In genomic region chr9:128703616-128704355, GRCh38 we compare ENCODE assay signal across 6 cellular contexts. TPM values are rescaled to one million over a fixed set of nuclear protein-coding genes. Genes with fewer than 3 reads are reported as not detected.
A peak's percentile ranks its signal among the peaks of the same experiment; 100 is the strongest.
DNase-seq lines count a peak whose midpoint lies in the region; ATAC-seq and TF ChIP-seq lines count a peak whose summit lies in the region.

No MANE protein-coding gene starts in this region.

- H2AFZ ChIP-seq in Karpas-422 (ENCODE audit: low read length): no peak overlapping the region

- no peak for TF ChIP-seq EP300 in tibial nerve (IDR thresholded peaks at IDR 0.05)

- 69% methylated on average over 31 of the region's 31 CpGs for WGBS in right cardiac atrium
- WGBS in tibial nerve, 2 donors: 69 to 71% methylated on average over 27 to 29 of the region's 31 CpGs

- H3K36me3 Mint-ChIP-seq in activated T-cell treated with anti-CD3 and anti-CD28 coated beads, Interleukin-2, amount 50 U/mL, for 72 hours (ENCODE audit: insufficient read depth in 2 of 2): peaks cover 0 to 2% of the 10 kb centered on the region in 2 donors

- no peaks in the 10 kb centered on the region for H3K27me3 ChIP-seq in right cardiac atrium (ENCODE audit: control insufficient read depth, insufficient read depth)
- no peaks in the 10 kb centered on the region for H3K27me3 ChIP-seq in tibial nerve
- H3K27me3 ChIP-seq in Karpas-422 (ENCODE audit: low read length): no peaks in the 10 kb centered on the region

- no peak for TF ChIP-seq POLR2A in tibial nerve (IDR thresholded peaks at IDR 0.05)

- no peak overlapping the region for H3K9ac ChIP-seq in Karpas-422 (ENCODE audit: low read length)

- H3K27ac Mint-ChIP-seq in activated T-cell treated with anti-CD3 and anti-CD28 coated beads, Interleukin-2, amount 50 U/mL, for 72 hours: no peak overlapping the region

- H3K27me3 Mint-ChIP-seq in activated T-cell treated with anti-CD3 and anti-CD28 coated beads, Interleukin-2, amount 50 U/mL, for 72 hours (ENCODE audit: low read depth): no peaks in the 10 kb centered on the region

- ATAC-seq in activated T-cell treated with anti-CD3 and anti-CD28 coated beads, Interleukin-2, amount 50 U/mL, for 72 hours (replicated peaks in 1 of 2): no peak
- peak; percentile 60 to 87 for ATAC-seq in right cardiac atrium

- no peaks in the 10 kb centered on the region for H3K9me3 Mint-ChIP-seq in activated T-cell treated with anti-CD3 and anti-CD28 coated beads, Interleukin-2, amount 50 U/mL, for 72 hours

- H3K27ac ChIP-seq in right cardiac atrium (ENCODE audit: low read length) (peak overlapping the region; percentile 77), tibial nerve (peak overlapping the region; percentile 55 to 86 (median 83)), Karpas-422 (ENCODE audit: low read length) (no peak overlapping the region)

- H3K36me3 ChIP-seq in tibial nerve (peaks cover 0 to 11% (median 0%) of the 10 kb centered on the region in 3 donors), Karpas-422 (ENCODE audit: insufficient read depth, low read length) (no peaks in the 10 kb centered on the region)

- H3K4me3 Mint-ChIP-seq in activated T-cell treated with anti-CD3 and anti-CD28 coated beads, Interleukin-2, amount 50 U/mL, for 72 hours: peak overlapping the region; percentile 62 to 83

- H3K4me3 ChIP-seq in right cardiac atrium (ENCODE audit: low read length): peak overlapping the region; percentile 75
- peak overlapping the region in 3 of 4 donors; percentile 63 to 90 (median 76) for H3K4me3 ChIP-seq in tibial nerve
- no peak overlapping the region for H3K4me3 ChIP-seq in Karpas-422 (ENCODE audit: low read length)

- H3K4me1 Mint-ChIP-seq in activated T-cell treated with anti-CD3 and anti-CD28 coated beads, Interleukin-2, amount 50 U/mL, for 72 hours (ENCODE audit: low read depth): peaks cover 17% of the 10 kb centered on the region

- H3K9me2 ChIP-seq in Karpas-422 (replicated peaks; ENCODE audit: insufficient read depth, low read length): no peaks in the 10 kb centered on the region

- no peaks in the 10 kb centered on the region for H3K79me2 ChIP-seq in Karpas-422 (ENCODE audit: low read length)

- H3K4me1 ChIP-seq in right cardiac atrium (ENCODE audit: control insufficient read depth, insufficient read depth, low read length) (no peaks in the 10 kb centered on the region), tibial nerve (peaks cover 0 to 16% (median 4%) of the 10 kb centered on the region in 4 donors), Karpas-422 (ENCODE audit: low read length) (no peaks in the 10 kb centered on the region)

- H3K9me3 ChIP-seq in right cardiac atrium (ENCODE audit: control insufficient read depth, low read length): no peaks in the 10 kb centered on the region
- no peaks in the 10 kb centered on the region for H3K9me3 ChIP-seq in tibial nerve
- H3K9me3 ChIP-seq in Karpas-422 (ENCODE audit: low read length): no peaks in the 10 kb centered on the region

- H4K20me1 ChIP-seq in Karpas-422 (ENCODE audit: insufficient read depth, low read depth, low read length): no peaks in the 10 kb centered on the region

- H3K4me2 ChIP-seq in Karpas-422 (ENCODE audit: low read depth, low read length, poor library complexity, severe bottlenecking): no peak overlapping the region

- TF ChIP-seq CTCF in tibial nerve (IDR thresholded peaks at IDR 0.05): no peak

- no peak for DNase-seq in activated T-cell treated with anti-CD3 and anti-CD28 coated beads, Interleukin-2, amount 50 U/mL, for 72 hours
- no peak for DNase-seq in activated T-cell treated with anti-CD3 and anti-CD28 coated beads for 4 hours
- peak; percentile 85 to 89 (median 85) for DNase-seq in right cardiac atrium
- no peak for DNase-seq in tibial nerve (ENCODE audit: low spot score in 2 of 2)
- DNase-seq in Karpas-422: no peak
- no peak for DNase-seq in cerebellar cortex (ENCODE audit: low spot score)

- intact Hi-C loops in right cardiac atrium (cut with DNase I): no loop called here

RNA-seq across cellular contexts. Expression of gene PKN3, which starts 1.5 kb away (rescaled TPM):
- total RNA-seq in activated T-cell treated with anti-CD3 and anti-CD28 coated beads, Interleukin-2, amount 50 U/mL, for 72 hours: 10 to 100 TPM; 11.6 to 22.9 TPM
- total RNA-seq in right cardiac atrium (1 to 10 TPM; 4.7 to 8.7 (median 7.4) TPM), tibial nerve (10 to 100 TPM in 2 of 4 donors, 1 to 10 TPM in 2; 6.6 to 17.1 (median 8.9) TPM)
- polyA plus RNA-seq in right cardiac atrium: 6.5 TPM
- total RNA-seq in Karpas-422 (2014; rRNA removed; shearing (Covaris generic); ENCODE audit: low replicate concordance): 0.04 TPM in 1 of 2 replicates, not detected in the other

RNA-seq across cellular contexts. Expression of gene SET, which starts 14.8 kb away (rescaled TPM):
- 100 to 1,000 TPM; 448 to 582 TPM for total RNA-seq in activated T-cell treated with anti-CD3 and anti-CD28 coated beads, Interleukin-2, amount 50 U/mL, for 72 hours
- total RNA-seq in right cardiac atrium: 100 to 1,000 TPM; 180 to 210 (median 191) TPM
- 86.1 TPM for polyA plus RNA-seq in right cardiac atrium
- 100 to 1,000 TPM; 143 to 156 (median 145) TPM for total RNA-seq in tibial nerve
- total RNA-seq in Karpas-422 (2014; rRNA removed; shearing (Covaris generic); ENCODE audit: low replicate concordance): 378 and 638 TPM in 2 replicates

RNA-seq across cellular contexts. Expression of gene ZDHHC12, which starts 20.1 kb away (rescaled TPM):
- 10 to 100 TPM; 48.7 to 53.7 TPM for total RNA-seq in activated T-cell treated with anti-CD3 and anti-CD28 coated beads, Interleukin-2, amount 50 U/mL, for 72 hours
- 10 to 100 TPM in 1 of 4 donors, 1 to 10 TPM in 3; 8.3 to 11.5 (median 9.4) TPM for total RNA-seq in right cardiac atrium
- 13.1 TPM for polyA plus RNA-seq in right cardiac atrium
- 10 to 100 TPM; 13.2 to 34.1 (median 25.3) TPM for total RNA-seq in tibial nerve
- total RNA-seq in Karpas-422 (2014; rRNA removed; shearing (Covaris generic); ENCODE audit: low replicate concordance): 29.3 and 47.6 TPM in 2 replicates

RNA-seq across cellular contexts. Expression of gene DYNC2I2, which starts 47.1 kb away (rescaled TPM):
- total RNA-seq in activated T-cell treated with anti-CD3 and anti-CD28 coated beads, Interleukin-2, amount 50 U/mL, for 72 hours: 10 to 100 TPM; 27.1 to 31.2 TPM
- total RNA-seq in right cardiac atrium: 10 to 100 TPM; 13.5 to 25.6 (median 18.5) TPM
- polyA plus RNA-seq in right cardiac atrium: 30.2 TPM
- 100 to 1,000 TPM in 3 of 4 donors, 10 to 100 TPM in 1; 53.8 to 117 (median 111) TPM for total RNA-seq in tibial nerve
- 38.9 and 73.2 TPM in 2 replicates for total RNA-seq in Karpas-422 (2014; rRNA removed; shearing (Covaris generic); ENCODE audit: low replicate concordance)

Comparison
In these comparisons a context has a peak if more than half of its experiments do, and no peak if none do; other contexts are left out.
1. ATAC-seq: peak in right cardiac atrium (2 of 2); none in activated T-cell treated with anti-CD3 and anti-CD28 coated beads, Interleukin-2, amount 50 U/mL, for 72 hours (0 of 2).
2. DNase-seq: peak in right cardiac atrium (3 of 3); none in activated T-cell treated with anti-CD3 and anti-CD28 coated beads, Interleukin-2, amount 50 U/mL, for 72 hours (0 of 2), activated T-cell treated with anti-CD3 and anti-CD28 coated beads for 4 hours (single experiment), tibial nerve (0 of 2), Karpas-422 (single experiment) and cerebellar cortex (single experiment).